ENCODE assay signal across 1 cellular context in genomic region chr21:33025471-33026298, GRCh38.
TF ChIP-seq lines count a peak whose summit lies in the region.

Gene OLIG2 (plus strand): TSS chr21:33025935. CDS start chr21:33026863, 928 bp downstream.

TF ChIP-seq in GM23338, 12 proteins besides CTCF, POLR2A, EP300 and RAD21 (continued from another document):
- no peak for TF ChIP-seq ZNF462 (CRISPR knock-in tag; IDR thresholded peaks at IDR 0.05)
